1 cellular context compared by ENCODE assay signal in genomic region chr13:93172109-93172508, GRCh38.
TF ChIP-seq lines count a peak whose summit lies in the region.

No MANE protein-coding gene starts in this region.

TF ChIP-seq in GM23338, 12 proteins besides CTCF, POLR2A, EP300 and RAD21 (continued from another document):
- TF ChIP-seq ZNF462 (CRISPR knock-in tag; IDR thresholded peaks at IDR 0.05) (no peak), POLR2AphosphoS5 (IDR thresholded peaks at IDR 0.05; ENCODE audit: low read depth) (no peak), ZNF114 (CRISPR knock-in tag; IDR thresholded peaks at IDR 0.05) (no peak)
